15 cellular contexts compared by ENCODE assay signal in the genomic region with DNA sequence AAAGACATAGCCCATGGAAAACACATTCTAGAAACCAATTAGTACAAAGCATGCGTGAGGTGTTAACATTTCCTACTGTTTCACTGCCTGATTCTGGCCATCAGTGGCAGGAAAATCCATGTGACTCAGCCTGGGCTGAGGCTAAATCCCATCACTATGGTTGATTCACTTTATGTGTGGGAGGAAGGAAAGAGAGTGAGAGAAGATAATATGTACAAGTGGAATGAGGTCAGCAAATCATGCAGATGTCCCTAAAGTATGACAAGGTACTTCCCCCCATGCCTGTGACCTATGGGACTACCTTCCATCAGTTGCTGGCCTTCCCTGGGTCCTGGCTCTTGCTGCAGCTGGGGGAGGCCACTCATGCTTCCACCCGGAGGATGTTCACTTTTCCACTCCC.
A peak's percentile ranks its signal among the peaks of the same experiment; 100 is the strongest.
DNase-seq lines count a peak whose midpoint lies in the region; ATAC-seq and TF ChIP-seq lines count a peak whose summit lies in the region.
"Had no signal": no experiment of that assay in that cellular context is flagged by ENCODE, and none has a peak within 500 bp of the region (broad histone marks: within the 10 kb centered on the region; RNA-seq: fewer than 3 reads in every experiment).

No MANE protein-coding gene starts in this region.

- BruUV-seq in IMR-90 (replicated peaks; lab: Mats Ljungman, UMichigan) = no TSS peak
- BruUV-seq in mammary epithelial cell (replicated peaks; lab: Mats Ljungman, UMichigan) = no TSS peak

- DNase-seq in activated T-cell treated with anti-CD3 and anti-CD28 coated beads, Interleukin-2, amount 50 U/mL, for 24 hours = no peak
- DNase-seq in activated T-cell treated with anti-CD3 and anti-CD28 coated beads for 4 hours = no peak
- peak; percentile 75 for DNase-seq in IMR-90
- peak; percentile 57 for DNase-seq in mammary epithelial cell
- DNase-seq in osteoblast (ENCODE audit: insufficient read length, low spot score, missing footprints) = no peak
- no peak for DNase-seq in activated CD8-positive, alpha-beta memory T cell treated with anti-CD3 and anti-CD28 coated beads, Interleukin-2, amount 50 U/mL, for 4 hours
- DNase-seq: activated T-cell treated with anti-CD3 and anti-CD28 coated beads, Interleukin-2, amount 50 U/mL, for 4 hours; colonic mucosa; H9; NCI-H2081; retina had no signal

- H3K4me3 Mint-ChIP-seq in activated T-cell treated with anti-CD3 and anti-CD28 coated beads, Interleukin-2, amount 50 U/mL, for 24 hours = no peak overlapping the region
- H3K4me3 Mint-ChIP-seq: activated T-cell treated with anti-CD3 and anti-CD28 coated beads, Interleukin-2, amount 50 U/mL, for 4 hours; H9; mesothelial cell of epicardium had no signal

- H2BK5ac ChIP-seq in IMR-90 (ENCODE audit: low read depth, low read length, poor library complexity, severe bottlenecking) = no peak overlapping the region

- H3K4me2 ChIP-seq in IMR-90 (ENCODE audit: low read depth, low read length) = no peak overlapping the region
- no peak overlapping the region for H3K4me2 ChIP-seq in mammary epithelial cell (ENCODE audit: insufficient read depth, low read depth, low read length)
- peak overlapping the region; percentile 13 for H3K4me2 ChIP-seq in osteoblast (ENCODE audit: insufficient read depth, low read length)

- no peak overlapping the region for H2BK15ac ChIP-seq in IMR-90 (ENCODE audit: low read depth, low read length)

- H3K27ac Mint-ChIP-seq in activated T-cell treated with anti-CD3 and anti-CD28 coated beads, Interleukin-2, amount 50 U/mL, for 24 hours = peak overlapping the region; percentile 70
- H3K27ac Mint-ChIP-seq: H9, mesothelial cell of epicardium had no signal

- H3K4me3 ChIP-seq in IMR-90 (ENCODE audit: insufficient read depth, low read depth, low read length) (no peak overlapping the region), mammary epithelial cell (replicated peaks in 1 of 3; ENCODE audit: insufficient read depth in 1 of 3, low read depth in 2 of 3, low read length in 3 of 3) (no peak overlapping the region), osteoblast (ENCODE audit: insufficient read depth, low read length) (no peak overlapping the region)
- H3K4me3 ChIP-seq: colonic mucosa had no signal

- H2AK5ac ChIP-seq in IMR-90 (ENCODE audit: low read depth, low read length) = no peak overlapping the region

- dilution Hi-C loops in IMR-90 (cut with HindIII; ENCODE audit: low sequenced_read_pairs, unreplicated experiment) (no loop called here), mammary epithelial cell (cut with HindIII; ENCODE audit: low sequenced_read_pairs) (no loop called here)

- H3K79me2 ChIP-seq in mammary epithelial cell (ENCODE audit: insufficient read depth, low read length) (peaks cover 8% of the 10 kb centered on the region), osteoblast (ENCODE audit: insufficient read depth, low read length) (no peaks in the 10 kb centered on the region)

- H3K9ac ChIP-seq in IMR-90 (ENCODE audit: low read depth, low read length) (no peak overlapping the region), mammary epithelial cell (ENCODE audit: insufficient read depth, low read length) (no peak overlapping the region)

- POLR2A ChIA-PET in IMR-90 (lab: Charles Lee; ENCODE audit: unreplicated experiment) = no interaction called here

- H4K8ac ChIP-seq in IMR-90 (ENCODE audit: low read depth in 2 of 2, low read length in 2 of 2) = no peak overlapping the region

- peaks cover 4% of the 10 kb centered on the region for H3K4me1 ChIP-seq in IMR-90 (ENCODE audit: control insufficient read depth, insufficient read depth, low read length)
- peaks cover 2% of the 10 kb centered on the region for H3K4me1 ChIP-seq in mammary epithelial cell (ENCODE audit: insufficient read depth, low read length)
- H3K4me1 ChIP-seq in osteoblast (ENCODE audit: insufficient read depth, low read length) = peaks cover 16% of the 10 kb centered on the region
- H3K4me1 ChIP-seq: colonic mucosa had no signal

- H3K36me3 Mint-ChIP-seq in activated T-cell treated with anti-CD3 and anti-CD28 coated beads, Interleukin-2, amount 50 U/mL, for 24 hours (ENCODE audit: low read depth) = peaks cover 26% of the 10 kb centered on the region

- in situ Hi-C loops in IMR-90 (cut with MboI; ENCODE audit: low sequenced_read_pairs) = loop anchor here (25.0 kb wide), 1 partner anchor 533 kb away; the partner anchor contains the start of gene MAP7D2
- in situ Hi-C loops in mammary epithelial cell (cut with MboI; ENCODE audit: low sequenced_read_pairs in 2 of 2) = loop anchor here in 1 of 2 donors (25.0 kb wide), 1 partner anchor 308 kb away; the partner anchor contains the start of gene SH3KBP1

- ATAC-seq in IMR-90 (ENCODE audit: low read depth) = peak; percentile 68
- ATAC-seq in GM21367 (IDR thresholded peaks at IDR 0.05; ENCODE audit: unreplicated experiment) = no peak
- ATAC-seq in GM21526 (IDR thresholded peaks at IDR 0.05; ENCODE audit: low FRiP score, unreplicated experiment) = no peak

- H3K27me3 ChIP-seq in IMR-90 (ENCODE audit: control insufficient read depth, insufficient read depth, low read length) (no peaks in the 10 kb centered on the region), mammary epithelial cell (ENCODE audit: insufficient read depth, low read length) (no peaks in the 10 kb centered on the region), osteoblast (ENCODE audit: insufficient read depth, low read length) (no peaks in the 10 kb centered on the region)
- H3K27me3 ChIP-seq: colonic mucosa had no signal

- H3K14ac ChIP-seq in IMR-90 (replicated peaks; ENCODE audit: low read depth, low read length) = no peak overlapping the region

- H3K9me3 ChIP-seq in IMR-90 (ENCODE audit: control insufficient read depth, insufficient read depth, low read length) = no peaks in the 10 kb centered on the region
- no peaks in the 10 kb centered on the region for H3K9me3 ChIP-seq in mammary epithelial cell (replicated peaks; ENCODE audit: insufficient read depth, low read length)
- no peaks in the 10 kb centered on the region for H3K9me3 ChIP-seq in osteoblast (ENCODE audit: low read depth, low read length)
- H3K9me3 ChIP-seq: colonic mucosa had no signal

- H3K4ac ChIP-seq in IMR-90 (ENCODE audit: low read depth, low read length) = no peak overlapping the region

- H3K27ac ChIP-seq in IMR-90 (ENCODE audit: insufficient read depth, low read length) (no peak overlapping the region), mammary epithelial cell (ENCODE audit: insufficient read depth, low read depth, low read length) (no peak overlapping the region), osteoblast (ENCODE audit: low read depth, low read length) (peak overlapping the region; percentile 69)
- H3K27ac ChIP-seq: colonic mucosa had no signal

- TF ChIP-seq POLR2A in IMR-90 (IDR thresholded peaks at IDR 0.05; ENCODE audit: low read depth, low read length) = no peak

- peak overlapping the region; percentile 60 for H2AK9ac ChIP-seq in IMR-90 (replicated peaks; ENCODE audit: low read depth, low read length, poor library complexity)

- peaks cover 18% of the 10 kb centered on the region for H3K4me1 Mint-ChIP-seq in activated T-cell treated with anti-CD3 and anti-CD28 coated beads, Interleukin-2, amount 50 U/mL, for 24 hours (ENCODE audit: low read depth)
- H3K4me1 Mint-ChIP-seq: H9, IgD-negative memory B cell, mesothelial cell of epicardium had no signal

- H4K20me1 ChIP-seq in IMR-90 (ENCODE audit: insufficient read depth, low read length) = no peaks in the 10 kb centered on the region
- no peaks in the 10 kb centered on the region for H4K20me1 ChIP-seq in mammary epithelial cell (ENCODE audit: insufficient read depth, low read length)
- H4K20me1 ChIP-seq in osteoblast (ENCODE audit: insufficient read depth, low read length) = no peaks in the 10 kb centered on the region

- H3K23ac ChIP-seq in IMR-90 (ENCODE audit: low read depth, low read length) = no peak overlapping the region

- no peak overlapping the region for H3K56ac ChIP-seq in IMR-90 (ENCODE audit: extremely low read depth, insufficient read depth, low read length)

- no peak overlapping the region for H2BK20ac ChIP-seq in IMR-90 (ENCODE audit: low read depth, low read length)

- H4K91ac ChIP-seq in IMR-90 (ENCODE audit: insufficient read depth, low read depth, low read length) = no peak overlapping the region; the same call in 1 of the 2 replicates

- CTCF ChIA-PET in IMR-90 (lab: Yijun Ruan, JAX) (no interaction called here), mammary epithelial cell (lab: Charles Lee; ENCODE audit: low non-redundant PET) (no interaction called here)

- no peak overlapping the region for H2BK120ac ChIP-seq in IMR-90 (ENCODE audit: low read depth, low read length)

- no peak for TF ChIP-seq RAD21 in IMR-90 (IDR thresholded peaks at IDR 0.05; ENCODE audit: low read length)

- no peak overlapping the region for H4K5ac ChIP-seq in IMR-90 (ENCODE audit: low read depth, low read length)

- WGBS in IMR-90 (ENCODE audit: extremely low coverage in 2 of 2, insufficient read length in 1 of 2), 2 experiments = no CpG with 5 or more reads among the region's 2 CpGs
- WGBS in mammary epithelial cell (ENCODE audit: low coverage, missing lambda C conversion rate) = 95% methylated on average over 2 of the region's 2 CpGs

- no peaks in the 10 kb centered on the region for H3K9me3 Mint-ChIP-seq in activated T-cell treated with anti-CD3 and anti-CD28 coated beads, Interleukin-2, amount 50 U/mL, for 24 hours
- H3K9me3 Mint-ChIP-seq: activated T-cell treated with anti-CD3 and anti-CD28 coated beads, Interleukin-2, amount 50 U/mL, for 4 hours; IgD-negative memory B cell had no signal

- no peaks in the 10 kb centered on the region for H3K27me3 Mint-ChIP-seq in activated T-cell treated with anti-CD3 and anti-CD28 coated beads, Interleukin-2, amount 50 U/mL, for 24 hours
- H3K27me3 Mint-ChIP-seq: IgD-negative memory B cell had no signal

- H3K18ac ChIP-seq in IMR-90 (ENCODE audit: low read depth, low read length) = no peak overlapping the region

- no peak for TF ChIP-seq CTCF in IMR-90 (conservative IDR thresholded peaks at IDR 0.05; ENCODE audit: low read depth, low read length)
- no peak for TF ChIP-seq CTCF in mammary epithelial cell (conservative IDR thresholded peaks at IDR 0.05 in 1 of 2, IDR thresholded peaks at IDR 0.05 in 1 of 2; ENCODE audit: extremely low read depth in 1 of 2, insufficient read depth in 1 of 2, low read depth in 1 of 2, low read length in 2 of 2)
- no peak for TF ChIP-seq CTCF in osteoblast (IDR thresholded peaks at IDR 0.05; ENCODE audit: extremely low read depth, low read depth, low read length)

- H3K79me1 ChIP-seq in IMR-90 (ENCODE audit: low read depth in 1 of 2, low read length in 2 of 2) = peaks cover 5 to 28% of the 10 kb centered on the region in 2 experiments; a peak in 3 of 4 replicates

- H3K9me1 ChIP-seq in IMR-90 (ENCODE audit: insufficient read depth, low read length) = peaks cover 19% of the 10 kb centered on the region; the same call in 1 of the 2 replicates

- intact Hi-C loops in IMR-90 (cut with micrococcal nuclease) (no loop called here), mammary epithelial cell (cut with micrococcal nuclease) (no loop called here)

- H2AFZ ChIP-seq in IMR-90 (replicated peaks; ENCODE audit: low read length, poor library complexity) (no peak overlapping the region), mammary epithelial cell (ENCODE audit: low read depth, low read length) (no peak overlapping the region), osteoblast (ENCODE audit: low read length) (no peak overlapping the region)

- H3K36me3 ChIP-seq in IMR-90 (ENCODE audit: control insufficient read depth, insufficient read depth, low read length) (no peaks in the 10 kb centered on the region), mammary epithelial cell (ENCODE audit: insufficient read depth, low read length) (no peaks in the 10 kb centered on the region), osteoblast (ENCODE audit: insufficient read depth, low read length) (no peaks in the 10 kb centered on the region)
- H3K36me3 ChIP-seq: colonic mucosa had no signal

Comparison
In these comparisons a context has a peak if more than half of its experiments do, and no peak if none do; other contexts are left out.
1. DNase-seq: peak in IMR-90 (single experiment) and mammary epithelial cell (single experiment); none in activated T-cell treated with anti-CD3 and anti-CD28 coated beads, Interleukin-2, amount 50 U/mL, for 24 hours (single experiment), activated T-cell treated with anti-CD3 and anti-CD28 coated beads for 4 hours (single experiment), osteoblast (single experiment) and activated CD8-positive, alpha-beta memory T cell treated with anti-CD3 and anti-CD28 coated beads, Interleukin-2, amount 50 U/mL, for 4 hours (single experiment).